ENCODE assay signal across 11 cellular contexts in the genomic region with DNA sequence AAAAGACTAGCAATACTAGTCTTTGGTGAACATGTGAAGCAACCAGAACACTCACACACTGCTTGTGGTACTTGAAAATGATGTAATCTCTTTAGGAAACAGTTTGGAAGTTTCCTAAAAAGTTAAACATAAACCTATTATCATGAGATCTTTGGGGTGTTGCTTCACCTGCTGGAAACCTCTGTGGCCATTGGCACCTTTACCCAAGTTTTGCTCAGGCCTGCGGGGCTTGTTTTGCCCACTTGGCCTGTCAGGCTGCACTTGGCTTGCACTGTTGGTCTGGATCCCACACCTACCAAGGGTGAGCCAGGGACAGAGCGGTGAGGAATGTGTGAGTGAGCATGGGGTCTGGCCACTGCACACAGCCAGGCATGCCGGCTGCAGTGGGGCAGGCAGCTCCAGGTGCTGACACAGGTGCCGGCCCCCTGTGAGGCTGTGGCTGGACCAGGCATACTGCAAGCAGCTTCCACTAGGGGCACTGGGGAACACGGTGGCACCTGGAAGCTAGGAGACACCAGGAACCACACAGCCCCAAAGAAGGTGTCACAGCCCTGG. TPM values are rescaled to one million over a fixed set of nuclear protein-coding genes. Genes with fewer than 3 reads are reported as not detected.
DNase-seq lines count a peak whose midpoint lies in the region; ATAC-seq and TF ChIP-seq lines count a peak whose summit lies in the region.
"Had no signal": no experiment of that assay in that cellular context is flagged by ENCODE, and none has a peak within 500 bp of the region (broad histone marks: within the 10 kb centered on the region; RNA-seq: fewer than 3 reads in every experiment).

No MANE protein-coding gene starts in this region.

- H3K9me2 ChIP-seq in Karpas-422 (replicated peaks; ENCODE audit: insufficient read depth, low read length), result no peaks in the 10 kb centered on the region

- no peak overlapping the region for H2AFZ ChIP-seq in Karpas-422 (ENCODE audit: low read length)

- H3K27me3 ChIP-seq in Karpas-422 (ENCODE audit: low read length), result no peaks in the 10 kb centered on the region

- intact Hi-C loops in mucosa of descending colon (cut with DNase I, micrococcal nuclease), result loop anchor here in 1 of 2 donors (10.0 kb wide), 2 partner anchors 129 to 411 kb away; no protein-coding TSS in a partner anchor

- TF ChIP-seq CTCF in epithelial cell of esophagus (IDR thresholded peaks at IDR 0.05; ENCODE audit: insufficient read depth, low read depth, low read length, missing control alignments) (peak; percentile 36), mucosa of descending colon (IDR thresholded peaks at IDR 0.05) (no peak)

- H3K9me3 ChIP-seq in Karpas-422 (ENCODE audit: low read length) (no peaks in the 10 kb centered on the region), mucosa of descending colon (no peaks in the 10 kb centered on the region)

- H4K20me1 ChIP-seq in Karpas-422 (ENCODE audit: insufficient read depth, low read depth, low read length), result no peaks in the 10 kb centered on the region

- H3K36me3 ChIP-seq in Karpas-422 (ENCODE audit: insufficient read depth, low read length) (no peaks in the 10 kb centered on the region), mucosa of descending colon (ENCODE audit: low read depth) (no peaks in the 10 kb centered on the region)

- H3K4me2 ChIP-seq in Karpas-422 (ENCODE audit: low read depth, low read length, poor library complexity, severe bottlenecking), result no peak overlapping the region

- DNase-seq in COR-L47 (lab: John Stamatoyannopoulos, UW) (peak; percentile 13), Karpas-422 (peak; percentile 57), epithelial cell of esophagus (ENCODE audit: low read depth) (peak; percentile 27), mucosa of descending colon (peak in 2 of 3 donors; percentile 37 to 40), middle frontal gyrus (ENCODE audit: extremely low spot score, low spot score) (no peak), GM03348 (ENCODE audit: low spot score) (no peak), 8988T (no peak)
- DNase-seq: activated CD4-positive, alpha-beta T cell treated with anti-CD3 and anti-CD28 coated beads, Interleukin-2, amount 10 ng/mL, durations not matched to agents 24 days and 14 days; activated naive CD4-positive, alpha-beta T cell treated with anti-CD3 and anti-CD28 coated beads, Interleukin-2, amount 50 U/mL, for 16 hours; NCI-H2227 treated with DMSO at 0.1 percent for 48 hours had no signal

- no peak overlapping the region for H3K27ac ChIP-seq in Karpas-422 (ENCODE audit: low read length)

- H3K9ac ChIP-seq in Karpas-422 (ENCODE audit: low read length), result no peak overlapping the region

- peak; percentile 58 for ATAC-seq in mucosa of descending colon
- no peak for ATAC-seq in activated CD4-positive, CD25-positive, alpha-beta regulatory T cell treated with anti-CD3 and anti-CD28 coated beads, Interleukin-2, amount 50 U/mL, for 24 hours

- H3K4me1 ChIP-seq in Karpas-422 (ENCODE audit: low read length), result peaks cover 3% of the 10 kb centered on the region; the same call in 1 of the 2 replicates
- H3K4me1 ChIP-seq in mucosa of descending colon (ENCODE audit: low read depth), result peaks cover 5% of the 10 kb centered on the region

- no peak overlapping the region for H3K4me3 ChIP-seq in Karpas-422 (ENCODE audit: low read length)
- no peak overlapping the region for H3K4me3 ChIP-seq in epithelial cell of esophagus (ENCODE audit: low read length)
- no peak overlapping the region for H3K4me3 ChIP-seq in mucosa of descending colon

- no peaks in the 10 kb centered on the region for H3K79me2 ChIP-seq in Karpas-422 (ENCODE audit: low read length)

RNA-seq across cellular contexts. Expression of a gene that starts 14.4 kb away (rescaled TPM):
- total RNA-seq in Karpas-422 (2014; rRNA removed; shearing (Covaris generic); ENCODE audit: low replicate concordance), result 0.04 and 0.41 TPM in 2 replicates
- 10 to 100 TPM; 32.7 to 49.1 (median 44.4) TPM for total RNA-seq in mucosa of descending colon

Comparison
In these comparisons a context has a peak if more than half of its experiments do, and no peak if none do; other contexts are left out.
1. DNase-seq: peak in COR-L47 (single experiment), Karpas-422 (single experiment), epithelial cell of esophagus (single experiment) and mucosa of descending colon (2 of 3); none in middle frontal gyrus (single experiment), GM03348 (single experiment) and 8988T (single experiment).
2. RNA of a gene that starts 14.4 kb away (total RNA-seq): 32.7 to 49.1 TPM in mucosa of descending colon; 0.04 to 0.41 TPM in Karpas-422; every median in the first group is over 10 times any median in the second.